1 cellular context compared by ENCODE assay signal in genomic region chr16:69190598-69190997, GRCh38.
A peak's percentile ranks its signal among the peaks of the same experiment; 100 is the strongest.
TF ChIP-seq lines count a peak whose summit lies in the region.

No MANE protein-coding gene starts in this region.

TF ChIP-seq in K562, 482 proteins besides CTCF, POLR2A, EP300 and RAD21:
- TF ChIP-seq HMBOX1 (IDR thresholded peaks at IDR 0.05) (peak; percentile 77), SRSF3 (IDR thresholded peaks at IDR 0.05; ENCODE audit: insufficient read depth, low read length) (no peak), ZBTB1 (CRISPR knock-in tag; IDR thresholded peaks at IDR 0.05; ENCODE audit: borderline replicate concordance, low read depth) (peak; percentile 69)
